In genomic region chr2:204754898-204755297, GRCh38 we compare ENCODE assay signal across 38 cellular contexts.
"Had no signal": no experiment of that assay in that cellular context is flagged by ENCODE, and none has a peak within 500 bp of the region (broad histone marks: within the 10 kb centered on the region; RNA-seq: fewer than 3 reads in every experiment).

No MANE protein-coding gene starts in this region.

- DNase-seq: activated CD4-positive, alpha-beta memory T cell treated with anti-CD3 and anti-CD28 coated beads, Interleukin-2, amount 10 ng/mL, durations not matched to agents 7 days and 5 days; activated CD4-positive, alpha-beta T cell treated with anti-CD3 and anti-CD28 coated beads for 1 hour; activated CD4-positive, alpha-beta T cell treated with anti-CD3 and anti-CD28 coated beads for 36 hours; activated CD4-positive, alpha-beta T cell treated with anti-CD3 and anti-CD28 coated beads for 48 hours; activated CD4-positive, alpha-beta T cell treated with anti-CD3 and anti-CD28 coated beads, Interleukin-2, amount 10 ng/mL, durations not matched to agents 7 days and 5 days; activated CD4-positive, alpha-beta T cell treated with anti-CD3 and anti-CD28 coated beads, Interleukin-2, amount 50 U/mL, for 48 hours; activated CD4-positive, CD25-positive, alpha-beta regulatory T cell; activated CD8-positive, alpha-beta memory T cell treated with anti-CD3 and anti-CD28 coated beads for 24 hours; activated CD8-positive, alpha-beta memory T cell treated with anti-CD3 and anti-CD28 coated beads, Interleukin-2, amount 10 ng/mL, durations not matched to agents 7 days and 5 days; activated CD8-positive, alpha-beta memory T cell treated with anti-CD3 and anti-CD28 coated beads, Interleukin-2, amount 50 U/mL, for 48 hours; activated CD8-positive, alpha-beta T cell treated with anti-CD3 and anti-CD28 coated beads, Interleukin-2, amount 10 ng/mL, durations not matched to agents 7 days and 5 days; activated effector memory CD4-positive, alpha-beta T cell treated with Interleukin-2 at 50 U/mL for 16 hours; activated gamma-delta T cell; activated naive CD4-positive, alpha-beta T cell treated with anti-CD3 and anti-CD28 coated beads, Interleukin-2, amount 10 ng/mL, durations not matched to agents 7 days and 5 days; activated naive CD4-positive, alpha-beta T cell treated with Interleukin-2 at 50 U/mL for 16 hours; activated naive CD8-positive, alpha-beta T cell treated with anti-CD3 and anti-CD28 coated beads, Interleukin-2, amount 10 ng/mL, durations not matched to agents 7 days and 5 days; activated naive CD8-positive, alpha-beta T cell treated with anti-CD3 and anti-CD28 coated beads, Interleukin-2, amount 50 U/mL, for 24 hours; activated T-cell treated with anti-CD3 and anti-CD28 coated beads, Interleukin-2, amount 50 U/mL, for 24 hours; activated T-cell treated with anti-CD3 and anti-CD28 coated beads, Interleukin-2, amount 50 U/mL, for 48 hours; amygdala; anterior cingulate cortex; caudate nucleus; cerebellar nuclear complex; T-helper 2 cell; T-helper 9 cell; WERI-Rb-1 had no signal

- H3K4me1 ChIP-seq: ascending aorta had no signal

- H3K4me1 Mint-ChIP-seq: activated CD4-positive, alpha-beta memory T cell treated with anti-CD3 and anti-CD28 coated beads, Interleukin-2, amount 10 ng/mL, durations not matched to agents 7 days and 5 days; activated CD4-positive, alpha-beta T cell treated with anti-CD3 and anti-CD28 coated beads, Interleukin-2, amount 10 ng/mL, durations not matched to agents 7 days and 5 days; activated CD8-positive, alpha-beta memory T cell treated with anti-CD3 and anti-CD28 coated beads, Interleukin-2, amount 10 ng/mL, durations not matched to agents 7 days and 5 days; activated naive CD4-positive, alpha-beta T cell treated with anti-CD3 and anti-CD28 coated beads, Interleukin-2, amount 10 ng/mL, durations not matched to agents 7 days and 5 days; activated naive CD4-positive, alpha-beta T cell treated with anti-CD3 and anti-CD28 coated beads, Interleukin-2, amount 50 U/mL, for 24 hours; activated naive CD8-positive, alpha-beta T cell treated with anti-CD3 and anti-CD28 coated beads, Interleukin-2, amount 10 ng/mL, durations not matched to agents 7 days and 5 days; central memory CD8-positive, alpha-beta T cell had no signal

- H3K4me3 Mint-ChIP-seq: activated CD4-positive, alpha-beta memory T cell treated with anti-CD3 and anti-CD28 coated beads, Interleukin-2, amount 10 ng/mL, durations not matched to agents 7 days and 5 days; activated CD4-positive, alpha-beta T cell treated with anti-CD3 and anti-CD28 coated beads for 36 hours; activated CD4-positive, alpha-beta T cell treated with anti-CD3 and anti-CD28 coated beads, Interleukin-2, amount 10 ng/mL, durations not matched to agents 7 days and 5 days; activated CD8-positive, alpha-beta memory T cell treated with anti-CD3 and anti-CD28 coated beads, Interleukin-2, amount 10 ng/mL, durations not matched to agents 7 days and 5 days; activated CD8-positive, alpha-beta T cell treated with anti-CD3 and anti-CD28 coated beads, Interleukin-2, amount 10 ng/mL, durations not matched to agents 7 days and 5 days; activated naive CD4-positive, alpha-beta T cell treated with anti-CD3 and anti-CD28 coated beads, Interleukin-2, amount 10 ng/mL, durations not matched to agents 7 days and 5 days; activated naive CD4-positive, alpha-beta T cell treated with anti-CD3 and anti-CD28 coated beads, Interleukin-2, amount 50 U/mL, for 24 hours; activated naive CD8-positive, alpha-beta T cell; activated naive CD8-positive, alpha-beta T cell treated with anti-CD3 and anti-CD28 coated beads, Interleukin-2, amount 10 ng/mL, durations not matched to agents 7 days and 5 days; activated naive CD8-positive, alpha-beta T cell treated with anti-CD3 and anti-CD28 coated beads, Interleukin-2, amount 50 U/mL, for 24 hours; activated T-cell treated with anti-CD3 and anti-CD28 coated beads, Interleukin-2, amount 50 U/mL, for 24 hours; brain; central memory CD8-positive, alpha-beta T cell; T-helper 1 cell treated with Interleukin-12 subunit alpha and Interleukin-12 subunit beta and Interleukin-4 antibody, amounts not matched to agents 30 μg/mL and 1 μg/mL, for 36 hours; T-helper 2 cell treated with Interferon-gamma antibody and Interleukin-4, amounts not matched to agents 5 μg/mL and 100 μg/mL, for 36 hours; WTC11 had no signal

- H3K27me3 ChIP-seq: ascending aorta, cardiac muscle cell had no signal

- FAIRE-seq: bronchial epithelial cell had no signal

- H3K9me3 ChIP-seq: ascending aorta had no signal

- H3K27ac ChIP-seq: ascending aorta, cardiac muscle cell, WERI-Rb-1 had no signal

- H3K36me3 ChIP-seq: ascending aorta, cardiac muscle cell, WERI-Rb-1 had no signal

- H3K9me3 Mint-ChIP-seq: activated CD4-positive, alpha-beta memory T cell treated with anti-CD3 and anti-CD28 coated beads, Interleukin-2, amount 10 ng/mL, durations not matched to agents 7 days and 5 days; activated CD4-positive, alpha-beta T cell treated with anti-CD3 and anti-CD28 coated beads, Interleukin-2, amount 10 ng/mL, durations not matched to agents 7 days and 5 days; activated naive CD4-positive, alpha-beta T cell treated with anti-CD3 and anti-CD28 coated beads, Interleukin-2, amount 10 ng/mL, durations not matched to agents 7 days and 5 days; activated naive CD4-positive, alpha-beta T cell treated with anti-CD3 and anti-CD28 coated beads, Interleukin-2, amount 50 U/mL, for 24 hours; activated naive CD8-positive, alpha-beta T cell treated with anti-CD3 and anti-CD28 coated beads, Interleukin-2, amount 10 ng/mL, durations not matched to agents 7 days and 5 days; activated naive CD8-positive, alpha-beta T cell treated with anti-CD3 and anti-CD28 coated beads, Interleukin-2, amount 50 U/mL, for 24 hours; activated T-cell treated with anti-CD3 and anti-CD28 coated beads, Interleukin-2, amount 50 U/mL, for 24 hours; activated T-helper 2 cell treated with anti-CD3 and anti-CD28 coated beads, Interferon-gamma antibody, Interleukin-2, Interleukin-4, amounts not matched to agents 10 μg/mL and 5 μg/mL and 100 μg/mL, durations not matched to agents 14 hours and 24 hours and 36 hours; central memory CD8-positive, alpha-beta T cell; T-helper 1 cell treated with Interleukin-12 subunit alpha and Interleukin-12 subunit beta and Interleukin-4 antibody, amounts not matched to agents 30 μg/mL and 1 μg/mL, for 36 hours; T-helper 2 cell treated with Interferon-gamma antibody and Interleukin-4, amounts not matched to agents 5 μg/mL and 100 μg/mL, for 36 hours; WTC11 had no signal

- ATAC-seq: activated CD4-positive, alpha-beta T cell treated with anti-CD3 and anti-CD28 coated beads for 36 hours; activated CD4-positive, CD25-positive, alpha-beta regulatory T cell treated with anti-CD3 and anti-CD28 coated beads, Interleukin-2, amount 50 U/mL, for 24 hours; activated CD8-positive, alpha-beta memory T cell treated with anti-CD3 and anti-CD28 coated beads, Interleukin-2, amount 10 ng/mL, durations not matched to agents 7 days and 5 days; activated CD8-positive, alpha-beta T cell treated with anti-CD3 and anti-CD28 coated beads, Interleukin-2, amount 10 ng/mL, durations not matched to agents 7 days and 5 days; activated naive CD8-positive, alpha-beta T cell treated with anti-CD3 and anti-CD28 coated beads, Interleukin-2, amount 50 U/mL, for 24 hours; WTC11 had no signal

- H3K36me3 Mint-ChIP-seq: activated CD8-positive, alpha-beta memory T cell treated with anti-CD3 and anti-CD28 coated beads, Interleukin-2, amount 10 ng/mL, durations not matched to agents 7 days and 5 days; activated naive CD4-positive, alpha-beta T cell treated with anti-CD3 and anti-CD28 coated beads, Interleukin-2, amount 10 ng/mL, durations not matched to agents 7 days and 5 days; activated naive CD4-positive, alpha-beta T cell treated with anti-CD3 and anti-CD28 coated beads, Interleukin-2, amount 50 U/mL, for 24 hours; activated naive CD8-positive, alpha-beta T cell; activated naive CD8-positive, alpha-beta T cell treated with anti-CD3 and anti-CD28 coated beads, Interleukin-2, amount 10 ng/mL, durations not matched to agents 7 days and 5 days; brain; WTC11 had no signal

- H3K27me3 Mint-ChIP-seq: activated CD4-positive, alpha-beta T cell treated with anti-CD3 and anti-CD28 coated beads for 36 hours; activated CD8-positive, alpha-beta memory T cell treated with anti-CD3 and anti-CD28 coated beads, Interleukin-2, amount 10 ng/mL, durations not matched to agents 7 days and 5 days; activated naive CD4-positive, alpha-beta T cell treated with anti-CD3 and anti-CD28 coated beads, Interleukin-2, amount 10 ng/mL, durations not matched to agents 7 days and 5 days; activated naive CD4-positive, alpha-beta T cell treated with anti-CD3 and anti-CD28 coated beads, Interleukin-2, amount 50 U/mL, for 24 hours; activated naive CD8-positive, alpha-beta T cell; activated naive CD8-positive, alpha-beta T cell treated with anti-CD3 and anti-CD28 coated beads, Interleukin-2, amount 10 ng/mL, durations not matched to agents 7 days and 5 days; activated naive CD8-positive, alpha-beta T cell treated with anti-CD3 and anti-CD28 coated beads, Interleukin-2, amount 50 U/mL, for 24 hours; activated T-cell treated with anti-CD3 and anti-CD28 coated beads, Interleukin-2, amount 50 U/mL, for 24 hours; brain; central memory CD8-positive, alpha-beta T cell had no signal

- H3K4me3 ChIP-seq: ascending aorta, cardiac muscle cell had no signal

- H3K27ac Mint-ChIP-seq: activated CD4-positive, alpha-beta memory T cell treated with anti-CD3 and anti-CD28 coated beads, Interleukin-2, amount 10 ng/mL, durations not matched to agents 7 days and 5 days; activated CD4-positive, alpha-beta T cell treated with anti-CD3 and anti-CD28 coated beads for 36 hours; activated CD4-positive, alpha-beta T cell treated with anti-CD3 and anti-CD28 coated beads, Interleukin-2, amount 10 ng/mL, durations not matched to agents 7 days and 5 days; activated CD8-positive, alpha-beta memory T cell treated with anti-CD3 and anti-CD28 coated beads, Interleukin-2, amount 10 ng/mL, durations not matched to agents 7 days and 5 days; activated CD8-positive, alpha-beta T cell treated with anti-CD3 and anti-CD28 coated beads, Interleukin-2, amount 10 ng/mL, durations not matched to agents 7 days and 5 days; activated naive CD4-positive, alpha-beta T cell treated with anti-CD3 and anti-CD28 coated beads, Interleukin-2, amount 10 ng/mL, durations not matched to agents 7 days and 5 days; activated naive CD4-positive, alpha-beta T cell treated with anti-CD3 and anti-CD28 coated beads, Interleukin-2, amount 50 U/mL, for 24 hours; activated naive CD8-positive, alpha-beta T cell; activated naive CD8-positive, alpha-beta T cell treated with anti-CD3 and anti-CD28 coated beads, Interleukin-2, amount 10 ng/mL, durations not matched to agents 7 days and 5 days; activated naive CD8-positive, alpha-beta T cell treated with anti-CD3 and anti-CD28 coated beads, Interleukin-2, amount 50 U/mL, for 24 hours; activated T-cell treated with anti-CD3 and anti-CD28 coated beads, Interleukin-2, amount 50 U/mL, for 24 hours; activated T-helper 2 cell treated with anti-CD3 and anti-CD28 coated beads, Interferon-gamma antibody, Interleukin-2, Interleukin-4, amounts not matched to agents 10 μg/mL and 5 μg/mL and 100 μg/mL, durations not matched to agents 14 hours and 24 hours and 36 hours; T-helper 1 cell treated with Interleukin-12 subunit alpha and Interleukin-12 subunit beta and Interleukin-4 antibody, amounts not matched to agents 30 μg/mL and 1 μg/mL, for 36 hours; T-helper 2 cell treated with Interferon-gamma antibody and Interleukin-4, amounts not matched to agents 5 μg/mL and 100 μg/mL, for 36 hours; WTC11 had no signal
